ENCODE assay signal across 2 cellular contexts in genomic region chr15:80002267-80002666, GRCh38.
A peak's percentile ranks its signal among the peaks of the same experiment; 100 is the strongest.
TF ChIP-seq lines count a peak whose summit lies in the region.

No MANE protein-coding gene starts in this region.

TF ChIP-seq in A549, 52 proteins besides CTCF, POLR2A, EP300 and RAD21:
- TF ChIP-seq BCL3 (IDR thresholded peaks at IDR 0.05) (no peak), KDM5A (IDR thresholded peaks at IDR 0.05) (no peak), MAFK (IDR thresholded peaks at IDR 0.05; ENCODE audit: partially characterized antibody) (peak; percentile 89), USF2 (IDR thresholded peaks at IDR 0.05) (no peak)
TF ChIP-seq in A549: peak in this region for 1.

TF ChIP-seq in K562, 482 proteins besides CTCF, POLR2A, EP300 and RAD21:
- no peak for TF ChIP-seq PHF8 (IDR thresholded peaks at IDR 0.05; ENCODE audit: borderline replicate concordance, low read length)
- peak; percentile 57 for TF ChIP-seq ZNF316 (IDR thresholded peaks at IDR 0.05)
- 0 out of 2 replicates have a peak, but pooled peaks have one; percentile 6 for TF ChIP-seq MAFK (IDR thresholded peaks at IDR 0.05; ENCODE audit: low read length)
